ENCODE assay signal across 34 cellular contexts in genomic region chr16:8774208-8774607, GRCh38.
"Had no signal": no experiment of that assay in that cellular context is flagged by ENCODE, and none has a peak within 500 bp of the region (broad histone marks: within the 10 kb centered on the region; RNA-seq: fewer than 3 reads in every experiment).

No MANE protein-coding gene starts in this region.

- H3K4me1 ChIP-seq: adrenal gland, breast epithelium had no signal

- H3K27me3 ChIP-seq: adrenal gland, body of pancreas, brain microvascular endothelial cell, breast epithelium had no signal

- DNase-seq: activated B cell treated with CpG ODN at 0.5 μM for 24 hours; activated CD4-positive, alpha-beta memory T cell treated with anti-CD3 and anti-CD28 coated beads, Interleukin-2, amount 10 ng/mL, durations not matched to agents 7 days and 5 days; activated CD4-positive, alpha-beta T cell treated with anti-CD3 and anti-CD28 coated beads for 1 hour; activated CD4-positive, alpha-beta T cell treated with anti-CD3 and anti-CD28 coated beads for 36 hours; activated CD4-positive, alpha-beta T cell treated with anti-CD3 and anti-CD28 coated beads for 48 hours; activated CD4-positive, alpha-beta T cell treated with anti-CD3 and anti-CD28 coated beads, Interleukin-2, amount 10 ng/mL, durations not matched to agents 7 days and 5 days; activated CD4-positive, alpha-beta T cell treated with anti-CD3 and anti-CD28 coated beads, Interleukin-2, amount 50 U/mL, for 48 hours; activated CD8-positive, alpha-beta memory T cell treated with anti-CD3 and anti-CD28 coated beads for 24 hours; activated CD8-positive, alpha-beta memory T cell treated with anti-CD3 and anti-CD28 coated beads, Interleukin-2, amount 10 ng/mL, durations not matched to agents 7 days and 5 days; activated CD8-positive, alpha-beta memory T cell treated with anti-CD3 and anti-CD28 coated beads, Interleukin-2, amount 50 U/mL, for 48 hours; activated CD8-positive, alpha-beta T cell treated with anti-CD3 and anti-CD28 coated beads, Interleukin-2, amount 10 ng/mL, durations not matched to agents 7 days and 5 days; activated effector memory CD4-positive, alpha-beta T cell treated with Interleukin-2 at 50 U/mL for 16 hours; activated gamma-delta T cell; activated naive CD4-positive, alpha-beta T cell; activated naive CD4-positive, alpha-beta T cell treated with anti-CD3 and anti-CD28 coated beads for 36 hours; activated naive CD4-positive, alpha-beta T cell treated with anti-CD3 and anti-CD28 coated beads, Interleukin-2, amount 50 U/mL, for 16 hours; activated naive CD8-positive, alpha-beta T cell treated with anti-CD3 and anti-CD28 coated beads for 36 hours; activated T-cell treated with anti-CD3 and anti-CD28 coated beads, Interleukin-2, amount 50 U/mL, for 24 hours; activated T-cell treated with anti-CD3 and anti-CD28 coated beads, Interleukin-2, amount 50 U/mL, for 48 hours; adrenal gland; amniotic stem cell; aorta; brain microvascular endothelial cell; central memory CD4-positive, alpha-beta T cell; SW 1271; T-helper 1 cell; T-helper 2 cell; T-helper 9 cell had no signal

- FAIRE-seq: astrocyte, TTC549 had no signal

- H3K4me3 ChIP-seq: adrenal gland, body of pancreas, breast epithelium had no signal

- H3K36me3 ChIP-seq: brain microvascular endothelial cell, breast epithelium had no signal

- H3K27ac ChIP-seq: adrenal gland, brain microvascular endothelial cell, breast epithelium had no signal

- ATAC-seq: activated CD4-positive, alpha-beta T cell treated with anti-CD3 and anti-CD28 coated beads for 36 hours; activated CD4-positive, CD25-positive, alpha-beta regulatory T cell treated with anti-CD3 and anti-CD28 coated beads, Interleukin-2, amount 50 U/mL, for 24 hours; activated CD8-positive, alpha-beta memory T cell treated with anti-CD3 and anti-CD28 coated beads, Interleukin-2, amount 10 ng/mL, durations not matched to agents 7 days and 5 days; activated CD8-positive, alpha-beta T cell treated with anti-CD3 and anti-CD28 coated beads, Interleukin-2, amount 10 ng/mL, durations not matched to agents 7 days and 5 days; activated naive CD4-positive, alpha-beta T cell treated with anti-CD3 and anti-CD28 coated beads, Interleukin-2, amount 50 U/mL, for 72 hours had no signal

- H3K9me3 ChIP-seq: adrenal gland, body of pancreas, breast epithelium had no signal
